Comparison of ENCODE assay signal across 1 cellular context in genomic region chr17:48843172-48843900, GRCh38.
TF ChIP-seq lines count a peak whose summit lies in the region.

No MANE protein-coding gene starts in this region.

TF ChIP-seq in K562, 482 proteins besides CTCF, POLR2A, EP300 and RAD21:
- TF ChIP-seq KAT2B (IDR thresholded peaks at IDR 0.05; ENCODE audit: low read depth, low read length) (no peak), PURB (CRISPR knock-in tag; IDR thresholded peaks at IDR 0.05; ENCODE audit: low read depth) (no peak)
